Comparison of ENCODE assay signal across 9 cellular contexts in genomic region chr4:2948895-2949781, GRCh38. TPM values are rescaled to one million over a fixed set of nuclear protein-coding genes. Genes with fewer than 3 reads are reported as not detected.
DNase-seq lines count a peak whose midpoint lies in the region; ATAC-seq and TF ChIP-seq lines count a peak whose summit lies in the region.
"Had no signal": no experiment of that assay in that cellular context is flagged by ENCODE, and none has a peak within 500 bp of the region (broad histone marks: within the 10 kb centered on the region; RNA-seq: fewer than 3 reads in every experiment).

No MANE protein-coding gene starts in this region.

- H3K27ac Mint-ChIP-seq in CD4-positive, alpha-beta T cell: no peak overlapping the region

- in situ Hi-C loops in KBM-7 (cut with MboI; ENCODE audit: low pct_unique_long_range_greater_than_20kb, low sequenced_read_pairs): no loop called here
- in situ Hi-C loops in brain microvascular endothelial cell (cut with HindIII; ENCODE audit: low pct_ligation_motif_present, low sequenced_read_pairs): no loop called here

- ATAC-seq in CD4-positive, alpha-beta T cell (ENCODE audit: poor library complexity): peak; percentile 37
- no peak for ATAC-seq in HG03280 (IDR thresholded peaks at IDR 0.05; ENCODE audit: unreplicated experiment)
- no peak for ATAC-seq in HG03159 (IDR thresholded peaks at IDR 0.05; ENCODE audit: unreplicated experiment)

- intact Hi-C loops in CD4-positive, alpha-beta T cell (cut with DNase I, micrococcal nuclease): no loop called here

- TF ChIP-seq CTCF in CD4-positive, alpha-beta T cell (IDR thresholded peaks at IDR 0.05): peak; percentile 22
- TF ChIP-seq CTCF in brain microvascular endothelial cell (IDR thresholded peaks at IDR 0.05; ENCODE audit: low read depth, low read length, missing control alignments): peak; percentile 75

- no peaks in the 10 kb centered on the region for H3K27me3 Mint-ChIP-seq in CD4-positive, alpha-beta T cell

- no peak overlapping the region for H3K4me3 ChIP-seq in brain microvascular endothelial cell (ENCODE audit: low read depth, low read length)
- H3K4me3 ChIP-seq: HAP-1 had no signal

- peaks cover 3% of the 10 kb centered on the region for H3K4me1 Mint-ChIP-seq in CD4-positive, alpha-beta T cell (ENCODE audit: low read depth)

- H3K27ac ChIP-seq in CD4-positive, alpha-beta T cell (ENCODE audit: low read depth, low read length): no peak overlapping the region
- H3K27ac ChIP-seq in brain microvascular endothelial cell: no peak overlapping the region

- H3K9me3 ChIP-seq in CD4-positive, alpha-beta T cell (ENCODE audit: control insufficient read depth, low read length): no peaks in the 10 kb centered on the region
- H3K9me3 ChIP-seq: HAP-1 had no signal

- no peak overlapping the region for H3K4me3 Mint-ChIP-seq in CD4-positive, alpha-beta T cell

- H3K9me3 Mint-ChIP-seq in CD4-positive, alpha-beta T cell: no peaks in the 10 kb centered on the region

- peaks cover 84% of the 10 kb centered on the region for H3K36me3 ChIP-seq in brain microvascular endothelial cell (replicated peaks)

- CTCF ChIA-PET in CD4-positive, alpha-beta T cell (lab: Charles Lee): interaction anchor here (2.1 kb wide), 1 partner anchor 13 kb away, joined by 7 read pairs; no protein-coding TSS in a partner anchor

- no peaks in the 10 kb centered on the region for H3K27me3 ChIP-seq in CD4-positive, alpha-beta T cell (ENCODE audit: control insufficient read depth, insufficient read depth, low read length)
- H3K27me3 ChIP-seq in brain microvascular endothelial cell (replicated peaks): no peaks in the 10 kb centered on the region

- H3K36me3 Mint-ChIP-seq in CD4-positive, alpha-beta T cell (ENCODE audit: low read depth): peaks cover 97% of the 10 kb centered on the region

- POLR2A ChIA-PET in CD4-positive, alpha-beta T cell (lab: Charles Lee): interaction anchor here (1.0 to 1.3 kb wide), 2 partner anchors 13 to 14 kb away, joined by 3 read pairs; no protein-coding TSS in a partner anchor

- DNase-seq in CD4-positive, alpha-beta T cell: no peak
- DNase-seq in KBM-7 (peak; percentile 41), brain microvascular endothelial cell (no peak), medulla oblongata (ENCODE audit: extremely low spot score) (peak; percentile 47), T1000 (lab: John Stamatoyannopoulos, UW) (no peak), kidney tubule cell (ENCODE audit: low spot score) (no peak)

RNA-seq across cellular contexts. Expression of gene NOP14, which starts 14.1 kb away (rescaled TPM):
- 10 to 100 TPM; 21.8 TPM for total RNA-seq in CD4-positive, alpha-beta T cell

RNA-seq across cellular contexts. Expression of gene GRK4, which starts 14.2 kb away (rescaled TPM):
- total RNA-seq in CD4-positive, alpha-beta T cell: 1 to 10 TPM; 1.2 to 1.8 TPM

Comparison
In these comparisons a context has a peak if more than half of its experiments do, and no peak if none do; other contexts are left out.
1. DNase-seq: peak in KBM-7 (single experiment) and medulla oblongata (single experiment); none in CD4-positive, alpha-beta T cell (0 of 10), brain microvascular endothelial cell (single experiment), T1000 (single experiment) and kidney tubule cell (single experiment).